ENCODE assay signal across 8 cellular contexts in the genomic region with DNA sequence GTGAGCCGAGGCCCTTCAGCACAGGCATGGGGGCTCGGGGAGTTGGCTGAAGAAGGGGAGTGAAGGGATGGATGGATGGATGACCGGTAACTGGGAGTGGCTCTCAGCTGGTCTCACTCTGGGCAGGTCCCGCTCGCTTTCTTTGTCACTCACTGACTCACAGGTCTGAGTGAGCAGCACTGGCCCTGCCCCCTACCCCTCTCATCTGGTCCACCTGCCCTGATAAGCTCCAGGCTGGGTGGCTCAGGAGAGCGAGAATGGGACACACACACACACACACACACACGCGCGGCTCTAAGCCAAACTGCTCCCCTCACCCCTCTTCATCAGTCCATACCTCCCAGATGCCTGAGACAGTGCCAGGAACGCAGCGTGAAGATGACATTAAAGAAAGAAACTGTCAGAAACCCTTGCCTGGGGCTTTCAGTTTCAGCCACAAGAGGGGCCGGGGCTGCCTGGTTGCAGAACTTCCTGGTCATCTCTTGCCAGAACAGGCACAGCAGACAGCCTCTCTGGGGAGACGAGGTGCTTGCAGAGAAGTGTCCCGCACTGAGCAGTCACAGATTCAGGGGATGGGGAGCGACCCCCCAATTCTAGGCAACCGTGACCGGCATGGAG. TPM values are rescaled to one million over a fixed set of nuclear protein-coding genes. Genes with fewer than 3 reads are reported as not detected.
A peak's percentile ranks its signal among the peaks of the same experiment; 100 is the strongest.
DNase-seq lines count a peak whose midpoint lies in the region; ATAC-seq and TF ChIP-seq lines count a peak whose summit lies in the region.

No MANE protein-coding gene starts in this region.

- no peaks in the 10 kb centered on the region for H3K79me2 ChIP-seq in smooth muscle cell (ENCODE audit: low read depth)

- peaks cover 60% of the 10 kb centered on the region for H3K27me3 Mint-ChIP-seq in T-helper 17 cell

- H3K9ac ChIP-seq in smooth muscle cell (ENCODE audit: low read depth): no peak overlapping the region

- no peak overlapping the region for H2AFZ ChIP-seq in smooth muscle cell (ENCODE audit: low read depth)

- H3K9me3 ChIP-seq in T-helper 17 cell (ENCODE audit: control insufficient read depth, low read length, poor library complexity, severe bottlenecking) (no peaks in the 10 kb centered on the region), smooth muscle cell (replicated peaks; ENCODE audit: low read depth) (no peaks in the 10 kb centered on the region)

- 74% methylated on average over 17 of the region's 17 CpGs for WGBS in smooth muscle cell (ENCODE audit: low lambda C conversion rate)

- no peak for TF ChIP-seq CTCF in smooth muscle cell (IDR thresholded peaks at IDR 0.05; ENCODE audit: borderline replicate concordance, insufficient read depth, poor library complexity, severe bottlenecking)

- ATAC-seq in HG02798 (IDR thresholded peaks at IDR 0.05; ENCODE audit: poor library complexity, unreplicated experiment): peak; percentile 70
- ATAC-seq in T-helper 17 cell: no peak

- H3K27ac Mint-ChIP-seq in T-helper 17 cell: no peak overlapping the region

- in situ Hi-C loops in KBM-7 (cut with MboI; ENCODE audit: low pct_unique_long_range_greater_than_20kb, low sequenced_read_pairs): no loop called here

- H3K4me1 Mint-ChIP-seq in T-helper 17 cell: peaks cover 16% of the 10 kb centered on the region

- no peaks in the 10 kb centered on the region for H3K36me3 ChIP-seq in smooth muscle cell (ENCODE audit: low read depth)

- peaks cover 5% of the 10 kb centered on the region for H3K36me3 Mint-ChIP-seq in T-helper 17 cell (ENCODE audit: low read depth)

- peaks cover 20% of the 10 kb centered on the region for H3K4me1 ChIP-seq in smooth muscle cell (ENCODE audit: low read depth)

- peak overlapping the region; percentile 56 for H3K4me3 Mint-ChIP-seq in T-helper 17 cell

- peaks cover 56% of the 10 kb centered on the region for H3K27me3 ChIP-seq in smooth muscle cell (ENCODE audit: low read depth)

- DNase-seq in NK-92 treated with Interleukin-12 subunit alpha and Interleukin-12 subunit beta, amount 100 ng/mL, for 24 hours (lab: John Stamatoyannopoulos, UW): peak; percentile 44
- DNase-seq in NK-92 (lab: John Stamatoyannopoulos, UW; ENCODE audit: unreplicated experiment) (no peak), T-helper 17 cell (no peak), smooth muscle cell (lab: John Stamatoyannopoulos, UW; ENCODE audit: unreplicated experiment) (no peak), NCI-H524 treated with DMSO at 0.1 percent for 48 hours (lab: John Stamatoyannopoulos, UW) (no peak), KBM-7 (no peak)
- peak; percentile 12 for DNase-seq in stimulated activated CD4-positive, alpha-beta T cell treated with anti-CD3 and anti-CD28 coated beads, Interleukin-4, amount 100 ng/mL, for 24 hours

- no peaks in the 10 kb centered on the region for H4K20me1 ChIP-seq in smooth muscle cell (ENCODE audit: low read depth)

- no peak overlapping the region for H3K4me3 ChIP-seq in smooth muscle cell

- no peak overlapping the region for H3K4me2 ChIP-seq in smooth muscle cell

- H3F3A ChIP-seq in smooth muscle cell (ENCODE audit: low read depth): no peaks in the 10 kb centered on the region

- H3K27ac ChIP-seq in smooth muscle cell (ENCODE audit: low read depth): no peak overlapping the region

RNA-seq across cellular contexts. Expression of a gene that starts 16.5 kb away (rescaled TPM):
- total RNA-seq in T-helper 17 cell: not detected
- total RNA-seq in smooth muscle cell: 1.9 TPM in 2 replicates
- 0.39 and 0.78 TPM in 2 replicates for polyA plus RNA-seq in smooth muscle cell

Comparison
In these comparisons a context has a peak if more than half of its experiments do, and no peak if none do; other contexts are left out.
1. DNase-seq: peak in NK-92 treated with Interleukin-12 subunit alpha and Interleukin-12 subunit beta, amount 100 ng/mL, for 24 hours (single experiment) and stimulated activated CD4-positive, alpha-beta T cell treated with anti-CD3 and anti-CD28 coated beads, Interleukin-4, amount 100 ng/mL, for 24 hours (single experiment); none in NK-92 (single experiment), T-helper 17 cell (0 of 3), smooth muscle cell (single experiment), NCI-H524 treated with DMSO at 0.1 percent for 48 hours (single experiment) and KBM-7 (single experiment).